In the genomic region with DNA sequence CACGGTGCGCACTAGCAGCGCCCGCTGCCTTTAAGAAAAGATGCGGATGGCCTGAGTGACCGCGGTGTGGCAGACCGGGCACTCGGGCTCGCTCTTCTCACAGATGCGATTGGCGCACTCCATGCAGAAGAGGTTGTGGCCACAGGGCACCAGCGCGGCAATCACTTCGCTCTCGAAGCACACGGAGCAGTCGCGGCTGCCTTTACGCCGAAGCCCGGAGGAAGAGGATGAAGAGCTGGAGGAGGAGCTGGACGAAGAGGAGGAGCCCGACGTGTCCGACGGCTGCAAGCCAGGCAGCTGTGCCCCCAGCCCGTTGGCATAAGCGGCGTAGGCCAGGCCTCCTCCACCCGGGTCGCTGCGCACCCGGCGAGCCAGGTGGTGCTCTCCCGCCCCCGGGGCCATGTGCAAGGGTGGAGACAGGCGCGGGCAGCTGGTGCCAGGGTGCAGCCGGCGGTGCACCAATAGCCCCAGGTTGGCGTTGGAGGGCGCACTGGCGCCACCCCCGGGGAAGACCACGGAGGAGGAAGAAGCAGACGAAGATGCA, we compare ENCODE assay signal across 8 cellular contexts. TPM values are rescaled to one million over a fixed set of nuclear protein-coding genes. Genes with fewer than 3 reads are reported as not detected.
A peak's percentile ranks its signal among the peaks of the same experiment; 100 is the strongest.
DNase-seq lines count a peak whose midpoint lies in the region; ATAC-seq and TF ChIP-seq lines count a peak whose summit lies in the region.

No MANE protein-coding gene starts in this region.

- no peak for TF ChIP-seq CTCF in left ventricle myocardium inferior (IDR thresholded peaks at IDR 0.05; ENCODE audit: borderline replicate concordance)
- no peak for TF ChIP-seq CTCF in type B pancreatic cell (conservative IDR thresholded peaks at IDR 0.05)

- H3K36me3 ChIP-seq in left ventricle myocardium inferior, result peaks cover 11% of the 10 kb centered on the region
- H3K36me3 ChIP-seq in adipocyte (ENCODE audit: control insufficient read depth, insufficient read depth, low read length, severe bottlenecking), result no peaks in the 10 kb centered on the region

- H3K4me3 Mint-ChIP-seq in memory B cell, result peak overlapping the region; percentile 57
- peak overlapping the region; percentile 97 for H3K4me3 Mint-ChIP-seq in type B pancreatic cell

- H3K27ac Mint-ChIP-seq in memory B cell (no peak overlapping the region), type B pancreatic cell (peak overlapping the region; percentile 50)

- H3K4me1 ChIP-seq in left ventricle myocardium inferior, result peaks cover 56% of the 10 kb centered on the region
- H3K4me1 ChIP-seq in adipocyte (ENCODE audit: control insufficient read depth, insufficient read depth, low read length), result peaks cover 12% of the 10 kb centered on the region

- peak overlapping the region; percentile 96 for H3K4me3 ChIP-seq in left ventricle myocardium inferior
- no peak overlapping the region for H3K4me3 ChIP-seq in adipocyte (ENCODE audit: low read length)

- no peak overlapping the region for H3K27ac ChIP-seq in left ventricle myocardium inferior (replicated peaks)

- no peak overlapping the region for H3K9ac ChIP-seq in adipocyte (ENCODE audit: low read length)

- H3K27me3 ChIP-seq in left ventricle myocardium inferior (ENCODE audit: low read depth), result no peaks in the 10 kb centered on the region
- H3K27me3 ChIP-seq in adipocyte (replicated peaks; ENCODE audit: control insufficient read depth, insufficient read depth, low read length), result peaks cover 20% of the 10 kb centered on the region

- ATAC-seq in memory B cell (ENCODE audit: low read depth) (no peak), HG03159 (IDR thresholded peaks at IDR 0.05; ENCODE audit: unreplicated experiment) (no peak)

- no peaks in the 10 kb centered on the region for H3K9me3 ChIP-seq in left ventricle myocardium inferior (replicated peaks)
- no peaks in the 10 kb centered on the region for H3K9me3 ChIP-seq in adipocyte (ENCODE audit: control insufficient read depth, low read length)

- H3K9me3 Mint-ChIP-seq in memory B cell, result peaks cover under 1% of the 10 kb centered on the region
- H3K9me3 Mint-ChIP-seq in type B pancreatic cell, result no peaks in the 10 kb centered on the region

- intact Hi-C loops in left ventricle myocardium inferior (cut with micrococcal nuclease) (no loop called here), cardiac septum (cut with DNase I) (no loop called here)

- H3K36me3 Mint-ChIP-seq in memory B cell, result peaks cover 2% of the 10 kb centered on the region
- H3K36me3 Mint-ChIP-seq in type B pancreatic cell, result peaks cover 14% of the 10 kb centered on the region

- DNase-seq in left ventricle myocardium inferior (no peak), cardiac septum (ENCODE audit: low spot score) (no peak), adipocyte (ENCODE audit: low read depth) (peak; percentile 31), memory B cell (ENCODE audit: low spot score in 2 of 2) (no peak), type B pancreatic cell (ENCODE audit: extremely low spot score, unreplicated experiment) (peak; percentile 71), middle frontal gyrus (ENCODE audit: extremely low spot score, low spot score) (no peak), NCI-H1092 (lab: John Stamatoyannopoulos, UW) (no peak)

- peaks cover 13% of the 10 kb centered on the region for H3K27me3 Mint-ChIP-seq in memory B cell
- H3K27me3 Mint-ChIP-seq in type B pancreatic cell, result peaks cover 7% of the 10 kb centered on the region

- H3K4me1 Mint-ChIP-seq in memory B cell (peaks cover 3% of the 10 kb centered on the region), type B pancreatic cell (ENCODE audit: unreplicated experiment) (peaks cover 29% of the 10 kb centered on the region)

RNA-seq across cellular contexts. Expression of gene MEX3B, which starts 2.6 kb away (rescaled TPM):
- total RNA-seq in left ventricle myocardium inferior (2.5 TPM), cardiac septum (2.6 TPM), type B pancreatic cell (ENCODE audit: low replicate concordance) (14.2 and 46.1 TPM in 2 replicates)

Comparison
In these comparisons a context has a peak if more than half of its experiments do, and no peak if none do; other contexts are left out.
1. DNase-seq: peak in adipocyte (single experiment) and type B pancreatic cell (single experiment); none in left ventricle myocardium inferior (single experiment), cardiac septum (single experiment), memory B cell (0 of 2), middle frontal gyrus (single experiment) and NCI-H1092 (single experiment).